In genomic region chr20:17485017-17485416, GRCh38 we compare ENCODE assay signal across 22 cellular contexts. TPM values are rescaled to one million over a fixed set of nuclear protein-coding genes. Genes with fewer than 3 reads are reported as not detected.
A peak's percentile ranks its signal among the peaks of the same experiment; 100 is the strongest.
DNase-seq lines count a peak whose midpoint lies in the region; ATAC-seq and TF ChIP-seq lines count a peak whose summit lies in the region.
"Had no signal": no experiment of that assay in that cellular context is flagged by ENCODE, and none has a peak within 500 bp of the region (broad histone marks: within the 10 kb centered on the region; RNA-seq: fewer than 3 reads in every experiment).

No MANE protein-coding gene starts in this region.

- DNase-seq in mammary epithelial cell (peak; percentile 82), MCF 10A (ENCODE audit: unreplicated experiment) (no peak), RWPE2 (ENCODE audit: low spot score) (no peak), foreskin keratinocyte (peak; percentile 25), A673 (ENCODE audit: low spot score) (no peak), omental fat pad (ENCODE audit: low spot score) (no peak), sciatic nerve (ENCODE audit: low spot score) (no peak)
- DNase-seq: 8988T; CD8-positive, alpha-beta memory T cell; GDM1; KG1; NCI-H1694; NCI-H2081; NCI-H2171; NCI-H345; NCI-H524; NCI-H82; Peyer's patch; Right ventricle myocardium superior; SW 1271 had no signal

- intact Hi-C loops in mammary epithelial cell (cut with micrococcal nuclease), result no loop called here
- intact Hi-C loops in MCF 10A (cut with micrococcal nuclease), result no loop called here
- intact Hi-C loops in A673 (cut with micrococcal nuclease; ENCODE audit: unreplicated experiment), result loop anchor here (5.0 kb wide), 1 partner anchor 683 kb away; no protein-coding TSS in a partner anchor
- intact Hi-C loops in sciatic nerve (cut with DNase I), result no loop called here

- H3K36me3 ChIP-seq in mammary epithelial cell (ENCODE audit: insufficient read depth, low read length), result no peaks in the 10 kb centered on the region
- H3K36me3 ChIP-seq in RWPE2 (ENCODE audit: low read depth), result no peaks in the 10 kb centered on the region
- peaks cover 2% of the 10 kb centered on the region for H3K36me3 ChIP-seq in A673 (ENCODE audit: insufficient read depth, low read length, poor library complexity, severe bottlenecking)
- H3K36me3 ChIP-seq: Peyer's patch had no signal

- BruUV-seq in mammary epithelial cell (replicated peaks; lab: Mats Ljungman, UMichigan) (no TSS peak), MCF 10A (replicated peaks; lab: Mats Ljungman, UMichigan) (no TSS peak), A673 (replicated peaks; lab: Mats Ljungman, UMichigan) (no TSS peak)

- dilution Hi-C loops in mammary epithelial cell (cut with HindIII; ENCODE audit: low sequenced_read_pairs), result no loop called here

- no peak overlapping the region for H3K4me3 Mint-ChIP-seq in MCF 10A (ENCODE audit: unreplicated experiment)
- H3K4me3 Mint-ChIP-seq: CD8-positive, alpha-beta memory T cell had no signal

- 42% methylated on average over 2 of the region's 2 CpGs for WGBS in mammary epithelial cell (ENCODE audit: low coverage, missing lambda C conversion rate)

- no peak overlapping the region for H3K9ac ChIP-seq in mammary epithelial cell (ENCODE audit: insufficient read depth, low read length)

- H3K4me1 ChIP-seq in mammary epithelial cell (ENCODE audit: insufficient read depth, low read length) (peaks cover 5% of the 10 kb centered on the region), RWPE2 (ENCODE audit: insufficient read depth, poor library complexity, severe bottlenecking) (no peaks in the 10 kb centered on the region), foreskin keratinocyte (no peaks in the 10 kb centered on the region), A673 (ENCODE audit: insufficient read depth, low read length, poor library complexity, severe bottlenecking) (no peaks in the 10 kb centered on the region)
- H3K4me1 ChIP-seq: Peyer's patch had no signal

- in situ Hi-C loops in mammary epithelial cell (cut with MboI; ENCODE audit: low sequenced_read_pairs in 2 of 2), result no loop called here

- no peaks in the 10 kb centered on the region for H3K9me3 ChIP-seq in mammary epithelial cell (replicated peaks; ENCODE audit: insufficient read depth, low read length)
- H3K9me3 ChIP-seq in RWPE2 (ENCODE audit: severe bottlenecking), result no peaks in the 10 kb centered on the region
- H3K9me3 ChIP-seq in A673 (ENCODE audit: low read depth, low read length, poor library complexity, severe bottlenecking), result no peaks in the 10 kb centered on the region
- H3K9me3 ChIP-seq: Peyer's patch had no signal

- H3K4me2 ChIP-seq in mammary epithelial cell (ENCODE audit: insufficient read depth, low read depth, low read length), result no peak overlapping the region

- no peaks in the 10 kb centered on the region for H3K4me1 Mint-ChIP-seq in MCF 10A (ENCODE audit: insufficient read depth, unreplicated experiment)
- H3K4me1 Mint-ChIP-seq: CD8-positive, alpha-beta memory T cell had no signal

- ATAC-seq in RWPE2 (ENCODE audit: low read depth) (peak; percentile 48; the same call in 1 of the 3 replicates), foreskin keratinocyte (peak; percentile 75), omental fat pad (ENCODE audit: low FRiP score) (no peak), sciatic nerve (no peak)

- no peak overlapping the region for H3K27ac Mint-ChIP-seq in MCF 10A (ENCODE audit: low read depth, unreplicated experiment)

- H3K27ac ChIP-seq in mammary epithelial cell (ENCODE audit: insufficient read depth, low read depth, low read length) (no peak overlapping the region), RWPE2 (ENCODE audit: poor library complexity, severe bottlenecking) (no peak overlapping the region), foreskin keratinocyte (no peak overlapping the region), A673 (ENCODE audit: low read depth, low read length, poor library complexity, severe bottlenecking) (no peak overlapping the region)
- H3K27ac ChIP-seq: C4-2B, Peyer's patch, SK-N-MC had no signal

- peaks cover 36% of the 10 kb centered on the region for H3K27me3 Mint-ChIP-seq in MCF 10A (ENCODE audit: insufficient read depth, unreplicated experiment)

- no peaks in the 10 kb centered on the region for H4K20me1 ChIP-seq in mammary epithelial cell (ENCODE audit: insufficient read depth, low read length)

- CTCF ChIA-PET in mammary epithelial cell (lab: Charles Lee; ENCODE audit: low non-redundant PET) (no interaction called here), MCF 10A (lab: Yijun Ruan, JAX) (no interaction called here), A673 (lab: Charles Lee) (no interaction called here)

- POLR2A ChIA-PET in MCF 10A (lab: Yijun Ruan, JAX), result interaction anchor here (0.6 kb wide), 1 partner anchor 809 kb away, joined by 3 read pairs; no protein-coding TSS in a partner anchor
- POLR2A ChIA-PET in A673 (lab: Charles Lee; ENCODE audit: low non-redundant PET), result no interaction called here

- no peaks in the 10 kb centered on the region for H3K9me3 Mint-ChIP-seq in MCF 10A (ENCODE audit: unreplicated experiment)
- H3K9me3 Mint-ChIP-seq: CD8-positive, alpha-beta memory T cell had no signal

- H3K79me2 ChIP-seq in mammary epithelial cell (ENCODE audit: insufficient read depth, low read length), result no peaks in the 10 kb centered on the region

- H3K27me3 ChIP-seq in mammary epithelial cell (ENCODE audit: insufficient read depth, low read length) (no peaks in the 10 kb centered on the region), RWPE2 (ENCODE audit: insufficient read depth, poor library complexity, severe bottlenecking) (no peaks in the 10 kb centered on the region), foreskin keratinocyte (peaks cover 11% of the 10 kb centered on the region), A673 (replicated peaks; ENCODE audit: insufficient read depth, low read depth, low read length, poor library complexity) (no peaks in the 10 kb centered on the region)
- H3K27me3 ChIP-seq: Peyer's patch had no signal

- TF ChIP-seq CTCF in mammary epithelial cell (conservative IDR thresholded peaks at IDR 0.05 in 1 of 2, IDR thresholded peaks at IDR 0.05 in 1 of 2; ENCODE audit: extremely low read depth in 1 of 2, insufficient read depth in 1 of 2, low read depth in 1 of 2, low read length in 2 of 2) (no peak), MCF 10A (IDR thresholded peaks at IDR 0.05; ENCODE audit: unreplicated experiment) (no peak), RWPE2 (IDR thresholded peaks at IDR 0.05; ENCODE audit: poor library complexity, severe bottlenecking) (no peak), foreskin keratinocyte (conservative IDR thresholded peaks at IDR 0.05) (no peak), A673 (conservative IDR thresholded peaks at IDR 0.05; ENCODE audit: low read depth, low read length) (no peak), omental fat pad (IDR thresholded peaks at IDR 0.05) (no peak)

- H3K36me3 Mint-ChIP-seq in MCF 10A (ENCODE audit: insufficient read depth, unreplicated experiment), result no peaks in the 10 kb centered on the region
- H3K36me3 Mint-ChIP-seq: CD8-positive, alpha-beta memory T cell had no signal

- H3K4me3 ChIP-seq in mammary epithelial cell (replicated peaks in 1 of 3; ENCODE audit: insufficient read depth in 1 of 3, low read depth in 2 of 3, low read length in 3 of 3), result no peak overlapping the region
- no peak overlapping the region for H3K4me3 ChIP-seq in RWPE2 (ENCODE audit: severe bottlenecking)
- H3K4me3 ChIP-seq in A673 (ENCODE audit: low read depth, low read length, poor library complexity, severe bottlenecking), result no peak overlapping the region
- H3K4me3 ChIP-seq: Peyer's patch, SK-N-MC had no signal

- H2AFZ ChIP-seq in mammary epithelial cell (ENCODE audit: low read depth, low read length), result no peak overlapping the region

RNA-seq across cellular contexts. Expression of gene BFSP1, which starts 46.2 kb away (rescaled TPM):
- total RNA-seq in mammary epithelial cell (1 to 10 TPM; 1.3 to 3.2 TPM), MCF 10A (2022) (3.5 and 3.9 TPM in 2 replicates), foreskin keratinocyte (1.4 and 1.8 TPM in 2 replicates), A673 (2021) (6.1 and 7.4 TPM in 2 replicates), omental fat pad (1 to 10 TPM in 2 of 4 donors, under 1 TPM in 2; 0.38 to 2.0 (median 0.98) TPM), sciatic nerve (0.98 TPM)
- polyA plus RNA-seq in mammary epithelial cell (2.2 TPM), foreskin keratinocyte (1.3 and 1.5 TPM in 2 replicates)
- polyA minus RNA-seq in mammary epithelial cell, result not detected

Comparison
In these comparisons a context has a peak if more than half of its experiments do, and no peak if none do; other contexts are left out.
1. DNase-seq: peak in mammary epithelial cell (single experiment) and foreskin keratinocyte (2 of 2); none in MCF 10A (single experiment), RWPE2 (single experiment), A673 (single experiment), omental fat pad (single experiment) and sciatic nerve (single experiment).
2. ATAC-seq: peak in RWPE2 (single experiment) and foreskin keratinocyte (single experiment); none in omental fat pad (single experiment) and sciatic nerve (single experiment).